24 cellular contexts compared by ENCODE assay signal in the genomic region with DNA sequence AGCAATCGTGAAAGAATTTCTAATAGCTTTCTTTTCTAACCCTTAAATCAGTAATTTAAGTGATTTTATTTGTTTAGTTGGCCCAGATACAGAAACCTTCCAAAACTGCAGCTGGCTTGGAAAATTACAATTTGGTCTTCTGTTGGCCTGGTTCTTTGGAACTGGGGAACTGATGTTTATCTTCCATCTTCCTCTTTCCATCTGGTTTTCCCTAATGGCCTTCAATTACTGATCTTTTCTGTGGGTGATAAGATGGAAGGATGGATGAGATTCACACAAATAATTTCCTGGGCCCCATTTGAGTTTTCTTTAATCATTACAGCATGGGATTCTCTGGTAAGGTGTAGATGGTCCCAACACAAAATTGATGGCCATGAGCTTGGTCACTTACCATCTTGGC.
DNase-seq lines count a peak whose midpoint lies in the region; ATAC-seq, FAIRE-seq and TF ChIP-seq lines count a peak whose summit lies in the region.
"Had no signal": no experiment of that assay in that cellular context is flagged by ENCODE, and none has a peak within 500 bp of the region (broad histone marks: within the 10 kb centered on the region; RNA-seq: fewer than 3 reads in every experiment).

No MANE protein-coding gene starts in this region.

- H3F3A ChIP-seq in GM23338 (replicated peaks; ENCODE audit: low read depth) (no peaks in the 10 kb centered on the region), SK-N-SH (replicated peaks; ENCODE audit: insufficient read depth) (no peaks in the 10 kb centered on the region)

- H3K4me2 ChIP-seq in GM23338 (no peak overlapping the region), SK-N-SH (no peak overlapping the region), mesendoderm (ENCODE audit: low read length) (no peak overlapping the region)
- H3K4me2 ChIP-seq: A549; BLaER1 treated with 17β-estradiol and CSF1 and Interleukin-3, amounts not matched to agents 10 nM and 100 nM had no signal

- H3K4me3 Mint-ChIP-seq in GM23338, result no peak overlapping the region
- H3K4me3 Mint-ChIP-seq: B cell; CD4-positive, alpha-beta T cell; CD8-positive, alpha-beta T cell had no signal

- DNase-seq in DMS 273 (lab: John Stamatoyannopoulos, UW; ENCODE audit: unreplicated experiment) (peak; percentile 17), DMS 273 treated with DMSO at 0.1 percent for 48 hours (lab: John Stamatoyannopoulos, UW) (no peak), GM23338 (ENCODE audit: low spot score) (no peak), SK-N-SH (peak; percentile 40), retina (no peak), NCI-H82 (lab: John Stamatoyannopoulos, UW) (no peak), mesendoderm (no peak)
- DNase-seq: AML-193; Caco-2; Calu3; CD4-positive, alpha-beta T cell; CD8-positive, alpha-beta T cell; DMS79 treated with DMSO at 0.1 percent for 48 hours; GF-D8 had no signal

- peaks cover 30% of the 10 kb centered on the region; the same call in 2 of the 3 replicates for H3K36me3 Mint-ChIP-seq in GM23338 (ENCODE audit: low read depth)
- H3K36me3 Mint-ChIP-seq: CD8-positive, alpha-beta T cell had no signal

- TF ChIP-seq CTCF in GM23338 (conservative IDR thresholded peaks at IDR 0.05; ENCODE audit: low read depth in 2 of 2) (no peak), SK-N-SH (IDR thresholded peaks at IDR 0.05) (no peak)

- H3K27me3 ChIP-seq in GM23338 (ENCODE audit: insufficient read depth) (no peaks in the 10 kb centered on the region), SK-N-SH (ENCODE audit: insufficient read depth) (no peaks in the 10 kb centered on the region), mesendoderm (ENCODE audit: insufficient read depth, low read length, poor library complexity) (no peaks in the 10 kb centered on the region)
- H3K27me3 ChIP-seq: BLaER1 treated with 17β-estradiol and CSF1 and Interleukin-3, amounts not matched to agents 10 nM and 100 nM had no signal

- H3K4ac ChIP-seq in mesendoderm (ENCODE audit: low read depth, low read length), result no peak overlapping the region

- no peak overlapping the region for H2AFZ ChIP-seq in GM23338
- H2AFZ ChIP-seq in SK-N-SH (ENCODE audit: low read depth), result no peak overlapping the region

- H3K9me3 ChIP-seq in SK-N-SH, result no peaks in the 10 kb centered on the region
- H3K9me3 ChIP-seq: A549; BLaER1 treated with 17β-estradiol and CSF1 and Interleukin-3, amounts not matched to agents 10 nM and 100 nM; Caco-2 had no signal

- H3K27ac ChIP-seq in GM23338 (ENCODE audit: low read depth) (no peak overlapping the region), SK-N-SH (ENCODE audit: low read depth in 2 of 2, low read length in 1 of 2) (peak overlapping the region in 1 of 2 experiments; percentile 68; a peak in 2 of 4 replicates), mesendoderm (ENCODE audit: low read depth, low read length) (no peak overlapping the region)
- H3K27ac ChIP-seq: 22Rv1; A549; BLaER1 treated with 17β-estradiol and CSF1 and Interleukin-3, amounts not matched to agents 10 nM and 100 nM; C4-2B had no signal

- H3K56ac ChIP-seq in mesendoderm (ENCODE audit: low read length), result no peak overlapping the region

- H3K27ac Mint-ChIP-seq in GM23338, result peak overlapping the region; percentile 21; the same call in 1 of the 2 replicates
- H3K27ac Mint-ChIP-seq: B cell; CD4-positive, alpha-beta T cell; CD8-positive, alpha-beta T cell had no signal

- H3K36me3 ChIP-seq in GM23338 (ENCODE audit: insufficient read depth), result no peaks in the 10 kb centered on the region
- peaks cover 0 to 4% of the 10 kb centered on the region in 2 experiments for H3K36me3 ChIP-seq in SK-N-SH (replicated peaks in 1 of 2; ENCODE audit: control insufficient read depth in 1 of 2, insufficient read depth in 2 of 2, low read length in 1 of 2)
- no peaks in the 10 kb centered on the region for H3K36me3 ChIP-seq in mesendoderm (ENCODE audit: control insufficient read depth, insufficient read depth, low read length)
- H3K36me3 ChIP-seq: BLaER1 treated with 17β-estradiol and CSF1 and Interleukin-3, amounts not matched to agents 10 nM and 100 nM had no signal

- H2BK5ac ChIP-seq in mesendoderm (ENCODE audit: low read length), result no peak overlapping the region

- ATAC-seq in GM23338, result no peak
- ATAC-seq: A549; CD8-positive, alpha-beta T cell had no signal

- TF ChIP-seq EP300 in SK-N-SH (IDR thresholded peaks at IDR 0.05; ENCODE audit: borderline replicate concordance in 1 of 2, low read depth in 1 of 2, low read length in 1 of 2), result peak in 1 of 2 experiments; percentile 90; a peak in 2 of 4 replicates

- H3K79me1 ChIP-seq in mesendoderm (ENCODE audit: low read length), result no peaks in the 10 kb centered on the region

- peaks cover 42% of the 10 kb centered on the region for H3K4me1 Mint-ChIP-seq in GM23338
- H3K4me1 Mint-ChIP-seq: B cell had no signal

- H3K9me3 Mint-ChIP-seq in GM23338, result no peaks in the 10 kb centered on the region
- H3K9me3 Mint-ChIP-seq: CD4-positive, alpha-beta T cell; CD8-positive, alpha-beta T cell had no signal

- CTCF ChIA-PET in SK-N-SH (lab: Yijun Ruan, JAX), result interaction anchor here (1.1 to 2.4 kb wide), 4 partner anchors 99 to 122 kb away, joined by 3 to 9 read pairs (median 4); no protein-coding TSS in a partner anchor

- H3K4me3 ChIP-seq in GM23338, result no peak overlapping the region
- H3K4me3 ChIP-seq in SK-N-SH (ENCODE audit: low read depth in 2 of 2, low read length in 1 of 2), result no peak overlapping the region
- no peak overlapping the region for H3K4me3 ChIP-seq in mesendoderm (ENCODE audit: low read length)
- H3K4me3 ChIP-seq: A549; BLaER1 treated with 17β-estradiol and CSF1 and Interleukin-3, amounts not matched to agents 10 nM and 100 nM had no signal

- H4K20me1 ChIP-seq in GM23338 (replicated peaks; ENCODE audit: insufficient read depth), result no peaks in the 10 kb centered on the region
- no peaks in the 10 kb centered on the region for H4K20me1 ChIP-seq in SK-N-SH (ENCODE audit: insufficient read depth)
- H4K20me1 ChIP-seq: BLaER1 treated with 17β-estradiol and CSF1 and Interleukin-3, amounts not matched to agents 10 nM and 100 nM had no signal

- H3K18ac ChIP-seq in mesendoderm (ENCODE audit: low read length), result no peak overlapping the region

- no peak overlapping the region for H4K5ac ChIP-seq in mesendoderm (ENCODE audit: low read length)

- no peak overlapping the region for H3K9ac ChIP-seq in SK-N-SH
- no peak overlapping the region for H3K9ac ChIP-seq in mesendoderm (ENCODE audit: low read length)
- H3K9ac ChIP-seq: BLaER1 treated with 17β-estradiol and CSF1 and Interleukin-3, amounts not matched to agents 10 nM and 100 nM had no signal

- H4K8ac ChIP-seq in mesendoderm (ENCODE audit: low read depth, low read length), result no peak overlapping the region

- WGBS in SK-N-SH (ENCODE audit: low lambda C conversion rate), result 48% methylated on average over 1 of the region's 1 CpG
- WGBS in mesendoderm (ENCODE audit: extremely low coverage, insufficient coverage, low lambda C conversion rate), result no CpG with 5 or more reads among the region's 1 CpG

- FAIRE-seq in endometrium (lab: Jason Lieb, UNC), result peak; percentile 86
- FAIRE-seq: A549, D721Med, G401.6, GM12891, GM19239 had no signal

- TF ChIP-seq RAD21 in SK-N-SH (IDR thresholded peaks at IDR 0.05; ENCODE audit: low read length), result 0 out of 2 replicates have a peak, but pooled peaks have one; percentile 9

- peaks cover 52% of the 10 kb centered on the region for H3K4me1 ChIP-seq in GM23338 (ENCODE audit: insufficient read depth)
- peaks cover 10 to 14% of the 10 kb centered on the region in 2 experiments; a peak in 3 of 4 replicates for H3K4me1 ChIP-seq in SK-N-SH (ENCODE audit: control insufficient read depth in 1 of 2, insufficient read depth in 2 of 2, low read depth in 1 of 2, low read length in 1 of 2)
- peaks cover 7% of the 10 kb centered on the region for H3K4me1 ChIP-seq in mesendoderm (ENCODE audit: control insufficient read depth, low read depth, low read length)
- H3K4me1 ChIP-seq: A549; BLaER1 treated with 17β-estradiol and CSF1 and Interleukin-3, amounts not matched to agents 10 nM and 100 nM; Caco-2 had no signal

- no peak overlapping the region for H2AK5ac ChIP-seq in mesendoderm (ENCODE audit: low read length)

- POLR2A ChIA-PET in SK-N-SH (lab: Yijun Ruan, JAX), result no interaction called here

- H3K79me2 ChIP-seq in GM23338 (replicated peaks; ENCODE audit: insufficient read depth), result no peaks in the 10 kb centered on the region
- H3K79me2 ChIP-seq in SK-N-SH (ENCODE audit: insufficient read depth), result no peaks in the 10 kb centered on the region
- no peaks in the 10 kb centered on the region for H3K79me2 ChIP-seq in mesendoderm (ENCODE audit: control insufficient read depth, insufficient read depth, low read length)

- peaks cover 2% of the 10 kb centered on the region for H3K27me3 Mint-ChIP-seq in GM23338 (ENCODE audit: insufficient read depth, low read depth, poor library complexity)

- 0 out of 2 replicates have a peak, but pooled peaks cover 3% of the 10 kb centered on the region for H3K9me2 ChIP-seq in GM23338 (ENCODE audit: insufficient read depth)
- no peaks in the 10 kb centered on the region for H3K9me2 ChIP-seq in SK-N-SH

- no peak overlapping the region for H3K23ac ChIP-seq in mesendoderm (ENCODE audit: low read length)

- no peak overlapping the region for H2BK120ac ChIP-seq in mesendoderm (ENCODE audit: low read depth, low read length)

- H2BK15ac ChIP-seq in mesendoderm (replicated peaks; ENCODE audit: low read depth), result no peak overlapping the region

TF ChIP-seq in GM23338, 12 proteins besides CTCF, POLR2A, EP300 and RAD21 (continues in another document):
- TF ChIP-seq POLR2AphosphoS5 (IDR thresholded peaks at IDR 0.05; ENCODE audit: low read depth), result no peak
- TF ChIP-seq EZH2 (IDR thresholded peaks at IDR 0.05; ENCODE audit: low read depth, unreplicated experiment), result no peak
- no peak for TF ChIP-seq STAT1 (IDR thresholded peaks at IDR 0.05; ENCODE audit: unreplicated experiment)
- TF ChIP-seq CREB1 (CRISPR knock-in tag; IDR thresholded peaks at IDR 0.05; ENCODE audit: low read depth), result no peak

TF ChIP-seq in SK-N-SH, 30 proteins besides CTCF, POLR2A, EP300 and RAD21:
- TF ChIP-seq CHD2 (IDR thresholded peaks at IDR 0.05; ENCODE audit: low read length, partially characterized antibody), result peak; percentile 45
- peak; percentile 75 for TF ChIP-seq RCOR1 (IDR thresholded peaks at IDR 0.05; ENCODE audit: low read length)
- TF ChIP-seq NRF1 (IDR thresholded peaks at IDR 0.05; ENCODE audit: low read depth, low read length), result no peak
- TF ChIP-seq GATA2 (CRISPR knock-in tag; IDR thresholded peaks at IDR 0.05), result peak; percentile 83
- TF ChIP-seq TCF12 (IDR thresholded peaks at IDR 0.05), result peak; percentile 45

Comparison
In these comparisons a context has a peak if more than half of its experiments do, and no peak if none do; other contexts are left out.
1. DNase-seq: peak in DMS 273 (single experiment) and SK-N-SH (single experiment); none in DMS 273 treated with DMSO at 0.1 percent for 48 hours (single experiment), GM23338 (single experiment), retina (single experiment), NCI-H82 (single experiment) and mesendoderm (single experiment).